32 cellular contexts compared by ENCODE assay signal in the genomic region with DNA sequence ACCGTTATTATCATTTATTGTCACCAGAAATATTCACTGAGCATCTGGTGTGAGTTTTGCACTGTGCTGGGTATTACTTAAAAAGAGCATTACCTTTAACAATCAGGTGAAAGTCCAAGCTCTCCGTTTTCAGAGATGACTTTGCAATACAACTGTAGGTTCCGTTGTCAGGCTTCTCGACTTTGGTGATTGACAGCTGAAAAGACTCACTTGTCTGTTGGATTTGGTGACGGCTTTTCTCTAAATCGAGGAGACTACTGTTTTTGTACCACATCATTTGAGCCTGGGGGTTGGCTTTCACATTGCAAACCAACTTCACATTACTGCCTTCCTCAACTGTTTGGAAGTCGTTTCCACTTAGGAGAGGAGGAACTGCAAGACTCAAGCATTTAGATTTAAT. TPM values are rescaled to one million over a fixed set of nuclear protein-coding genes. Genes with fewer than 3 reads are reported as not detected.
"Had no signal": no experiment of that assay in that cellular context is flagged by ENCODE, and none has a peak within 500 bp of the region (broad histone marks: within the 10 kb centered on the region; RNA-seq: fewer than 3 reads in every experiment).

No MANE protein-coding gene starts in this region.

- H3K27me3 ChIP-seq: ascending aorta, body of pancreas, Peyer's patch, SJCRH30 had no signal

- FAIRE-seq: bronchial epithelial cell had no signal

- H3K4me2 ChIP-seq: SK-N-SH had no signal

- ATAC-seq: body of pancreas had no signal

- H3K4me1 ChIP-seq: ascending aorta, body of pancreas, SJCRH30 had no signal

- H3K36me3 ChIP-seq: ascending aorta, SJCRH30 had no signal

- H3K4me3 ChIP-seq: ascending aorta, body of pancreas, Peyer's patch, SJCRH30 had no signal

- H3K9me2 ChIP-seq: SK-N-SH had no signal

- H3K27ac Mint-ChIP-seq: activated B cell treated with CpG ODN at 0.5 μM for 24 hours; activated CD4-positive, alpha-beta memory T cell treated with anti-CD3 and anti-CD28 coated beads for 36 hours; activated naive CD8-positive, alpha-beta T cell treated with anti-CD3 and anti-CD28 coated beads, Interleukin-2, amount 50 U/mL, for 24 hours; T-helper 1 cell treated with Interleukin-12 subunit alpha and Interleukin-12 subunit beta and Interleukin-4 antibody, amounts not matched to agents 30 μg/mL and 1 μg/mL, for 36 hours had no signal

- H3K36me3 Mint-ChIP-seq: activated CD4-positive, alpha-beta memory T cell treated with anti-CD3 and anti-CD28 coated beads for 36 hours; activated naive CD4-positive, alpha-beta T cell treated with anti-CD3 and anti-CD28 coated beads, Interleukin-2, amount 50 U/mL, for 72 hours had no signal

- H3K9ac ChIP-seq: SK-N-SH had no signal

- DNase-seq: activated B cell treated with CpG ODN at 0.5 μM for 24 hours; activated CD4-positive, alpha-beta memory T cell treated with anti-CD3 and anti-CD28 coated beads for 36 hours; activated CD4-positive, alpha-beta T cell treated with anti-CD3 and anti-CD28 coated beads for 1 hour; activated CD4-positive, alpha-beta T cell treated with anti-CD3 and anti-CD28 coated beads, Interleukin-2, amount 10 ng/mL, durations not matched to agents 7 days and 5 days; activated CD8-positive, alpha-beta memory T cell treated with anti-CD3 and anti-CD28 coated beads for 24 hours; activated effector memory CD4-positive, alpha-beta T cell treated with anti-CD3 and anti-CD28 coated beads, Interleukin-2, amount 50 U/mL, for 16 hours; activated naive CD4-positive, alpha-beta T cell treated with Interleukin-2 at 50 U/mL for 16 hours; activated naive CD8-positive, alpha-beta T cell treated with anti-CD3 and anti-CD28 coated beads, Interleukin-2, amount 50 U/mL, for 24 hours; activated T-cell treated with anti-CD3 and anti-CD28 coated beads, Interleukin-2, amount 50 U/mL, for 4 hours; amniotic stem cell; body of pancreas; central memory CD4-positive, alpha-beta T cell; Kasumi-1; NCI-H1105 treated with DMSO at 0.1 percent for 48 hours; NCI-H1436 treated with DMSO at 0.1 percent for 48 hours; NCI-H187; NCI-H2081 treated with DMSO at 0.1 percent for 48 hours; NCI-H446; NCI-H524; OCI-M1; Peyer's patch; Right ventricle myocardium superior; SJCRH30; SK-N-SH; SW 1271; T-helper 9 cell had no signal

- H3K9me3 ChIP-seq: ascending aorta, body of pancreas, Peyer's patch, SJCRH30, SK-N-SH had no signal

- H3K27ac ChIP-seq: ascending aorta, body of pancreas, RWPE1, SJCRH30 had no signal

- H3K4me3 Mint-ChIP-seq: activated B cell treated with CpG ODN at 0.5 μM for 24 hours; activated CD4-positive, alpha-beta memory T cell treated with anti-CD3 and anti-CD28 coated beads for 36 hours; activated CD4-positive, alpha-beta T cell treated with anti-CD3 and anti-CD28 coated beads, Interleukin-2, amount 10 ng/mL, durations not matched to agents 7 days and 5 days; activated naive CD8-positive, alpha-beta T cell treated with anti-CD3 and anti-CD28 coated beads, Interleukin-2, amount 50 U/mL, for 24 hours; activated T-cell treated with anti-CD3 and anti-CD28 coated beads, Interleukin-2, amount 50 U/mL, for 4 hours; T-helper 1 cell treated with Interleukin-12 subunit alpha and Interleukin-12 subunit beta and Interleukin-4 antibody, amounts not matched to agents 30 μg/mL and 1 μg/mL, for 36 hours had no signal

- H3K27me3 Mint-ChIP-seq: activated CD4-positive, alpha-beta memory T cell treated with anti-CD3 and anti-CD28 coated beads for 36 hours; activated naive CD8-positive, alpha-beta T cell treated with anti-CD3 and anti-CD28 coated beads, Interleukin-2, amount 50 U/mL, for 24 hours had no signal

RNA-seq across cellular contexts. Expression of gene TMIGD1, which starts 9.1 kb away (rescaled TPM):
- total RNA-seq: activated B cell treated with CpG ODN at 0.5 μM for 24 hours; activated CD4-positive, alpha-beta memory T cell treated with anti-CD3 and anti-CD28 coated beads for 36 hours; activated CD4-positive, alpha-beta T cell treated with anti-CD3 and anti-CD28 coated beads, Interleukin-2, amount 10 ng/mL, durations not matched to agents 7 days and 5 days; activated naive CD4-positive, alpha-beta T cell treated with anti-CD3 and anti-CD28 coated beads, Interleukin-2, amount 50 U/mL, for 72 hours; activated T-cell treated with anti-CD3 and anti-CD28 coated beads, Interleukin-2, amount 50 U/mL, for 4 hours; ascending aorta; body of pancreas; bronchial epithelial cell; chondrocyte; Right ventricle myocardium superior; SJCRH30 had no signal
- polyA plus RNA-seq: SK-N-SH had no signal
